ENCODE assay signal across 15 cellular contexts in the genomic region with DNA sequence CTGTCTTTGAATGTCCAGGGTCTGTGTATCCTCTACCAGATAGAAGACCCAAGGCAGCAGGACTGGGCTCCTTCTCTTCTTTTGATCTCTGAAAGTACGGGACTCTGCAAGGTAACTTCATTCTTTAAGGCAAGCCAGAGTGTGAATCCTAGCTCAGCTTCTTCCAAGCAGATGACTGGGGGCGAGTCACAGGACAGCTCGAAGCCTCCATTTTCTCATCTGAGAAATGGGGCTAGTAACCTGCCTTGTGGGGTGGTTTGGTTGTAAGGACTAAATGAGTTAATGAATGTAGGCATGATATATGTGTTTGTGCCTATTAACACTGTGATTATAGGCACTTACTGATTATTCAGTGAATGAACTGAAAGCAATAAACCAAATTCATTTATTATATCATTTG. TPM values are rescaled to one million over a fixed set of nuclear protein-coding genes. Genes with fewer than 3 reads are reported as not detected.
DNase-seq lines count a peak whose midpoint lies in the region; ATAC-seq lines count a peak whose summit lies in the region.
"Had no signal": no experiment of that assay in that cellular context is flagged by ENCODE, and none has a peak within 500 bp of the region (broad histone marks: within the 10 kb centered on the region; RNA-seq: fewer than 3 reads in every experiment).

No MANE protein-coding gene starts in this region.

- ATAC-seq in stimulated activated naive CD8-positive, alpha-beta T cell treated with anti-CD3 and anti-CD28 coated beads, Interleukin-15, Interleukin-2, amounts not matched to agents 100 U/mL and 50 U/mL, for 24 hours, result peak; percentile 34
- ATAC-seq in GM21737 (IDR thresholded peaks at IDR 0.05; ENCODE audit: unreplicated experiment), result no peak

- peaks cover 62% of the 10 kb centered on the region for H3K4me1 Mint-ChIP-seq in activated naive CD4-positive, alpha-beta T cell treated with anti-CD3 and anti-CD28 coated beads for 36 hours (ENCODE audit: low read depth)
- peaks cover 17% of the 10 kb centered on the region for H3K4me1 Mint-ChIP-seq in dendritic cell treated with granulocyte-macrophage colony-stimulating factor and Interleukin-4, amounts not matched to agents 40 ng/mL and 50 ng/mL, for 4 days (ENCODE audit: low read depth)

- H3K9me3 Mint-ChIP-seq in activated naive CD4-positive, alpha-beta T cell treated with anti-CD3 and anti-CD28 coated beads for 36 hours, result no peaks in the 10 kb centered on the region
- no peaks in the 10 kb centered on the region for H3K9me3 Mint-ChIP-seq in dendritic cell treated with granulocyte-macrophage colony-stimulating factor and Interleukin-4, amounts not matched to agents 40 ng/mL and 50 ng/mL, for 4 days

- peak; percentile 39 for DNase-seq in activated naive CD4-positive, alpha-beta T cell treated with anti-CD3 and anti-CD28 coated beads for 36 hours
- no peak for DNase-seq in activated naive CD4-positive, alpha-beta T cell (lab: John Stamatoyannopoulos, UW)
- no peak for DNase-seq in stimulated activated naive CD8-positive, alpha-beta T cell treated with anti-CD3 and anti-CD28 coated beads, Interleukin-15, Interleukin-2, amounts not matched to agents 100 U/mL and 50 U/mL, for 24 hours
- DNase-seq in foreskin melanocyte (no peak), substantia nigra (lab: John Stamatoyannopoulos, UW) (no peak)
- DNase-seq: HCEC 1CT, KBM-7, left ventricle myocardium inferior, NCI-H1092 treated with DMSO at 0.1 percent for 48 hours, NCI-H2081, right cardiac atrium, SK-N-SH had no signal

- CTCF ChIA-PET in activated naive CD4-positive, alpha-beta T cell treated with anti-CD3 and anti-CD28 coated beads for 36 hours (lab: Charles Lee), result interaction anchor here (0.8 to 10.3 kb wide), 5 partner anchors 13 to 38 kb away, joined by 4 to 207 read pairs (median 6); no protein-coding TSS in a partner anchor

- no peak overlapping the region for H3K4me3 Mint-ChIP-seq in activated naive CD4-positive, alpha-beta T cell treated with anti-CD3 and anti-CD28 coated beads for 36 hours
- no peak overlapping the region for H3K4me3 Mint-ChIP-seq in dendritic cell treated with granulocyte-macrophage colony-stimulating factor and Interleukin-4, amounts not matched to agents 40 ng/mL and 50 ng/mL, for 4 days

- intact Hi-C loops in activated naive CD4-positive, alpha-beta T cell treated with anti-CD3 and anti-CD28 coated beads for 36 hours (cut with micrococcal nuclease), result loop anchor here (5.0 kb wide), 2 partner anchors 49 to 134 kb away; partner anchors contain the start of gene DGKD
- intact Hi-C loops in dendritic cell treated with granulocyte-macrophage colony-stimulating factor and Interleukin-4, amounts not matched to agents 40 ng/mL and 50 ng/mL, for 4 days (cut with micrococcal nuclease), result loop anchor here (5.0 kb wide), 1 partner anchor 41 kb away; no protein-coding TSS in a partner anchor

- H3K27ac ChIP-seq in KOPT-K1 (ENCODE audit: low read depth, low read length, poor library complexity, severe bottlenecking), result peak overlapping the region; percentile 90
- H3K27ac ChIP-seq in substantia nigra (ENCODE audit: low read depth, low read length, poor library complexity, severe bottlenecking), result no peak overlapping the region
- H3K27ac ChIP-seq: left ventricle myocardium inferior had no signal

- H3K9me3 ChIP-seq in KOPT-K1 (ENCODE audit: insufficient read depth, low read length, poor library complexity, severe bottlenecking), result no peaks in the 10 kb centered on the region
- H3K9me3 ChIP-seq: left ventricle myocardium inferior, SK-N-SH had no signal

- H3K36me3 Mint-ChIP-seq in activated naive CD4-positive, alpha-beta T cell treated with anti-CD3 and anti-CD28 coated beads for 36 hours (ENCODE audit: low read depth), result peaks cover 11% of the 10 kb centered on the region
- H3K36me3 Mint-ChIP-seq in dendritic cell treated with granulocyte-macrophage colony-stimulating factor and Interleukin-4, amounts not matched to agents 40 ng/mL and 50 ng/mL, for 4 days (ENCODE audit: low read depth), result peaks cover 60% of the 10 kb centered on the region

- H3K27me3 Mint-ChIP-seq in activated naive CD4-positive, alpha-beta T cell treated with anti-CD3 and anti-CD28 coated beads for 36 hours (ENCODE audit: low read depth), result no peaks in the 10 kb centered on the region
- no peaks in the 10 kb centered on the region for H3K27me3 Mint-ChIP-seq in dendritic cell treated with granulocyte-macrophage colony-stimulating factor and Interleukin-4, amounts not matched to agents 40 ng/mL and 50 ng/mL, for 4 days

- H3K36me3 ChIP-seq in KOPT-K1 (ENCODE audit: insufficient read depth, low read length), result peaks cover 8% of the 10 kb centered on the region; the same call in 1 of the 2 replicates

- peak overlapping the region; percentile 68 for H3K27ac Mint-ChIP-seq in activated naive CD4-positive, alpha-beta T cell treated with anti-CD3 and anti-CD28 coated beads for 36 hours
- peak overlapping the region; percentile 28 for H3K27ac Mint-ChIP-seq in dendritic cell treated with granulocyte-macrophage colony-stimulating factor and Interleukin-4, amounts not matched to agents 40 ng/mL and 50 ng/mL, for 4 days

RNA-seq across cellular contexts. Expression of gene DGKD, which starts 46.7 kb away (rescaled TPM):
- 10 to 100 TPM; 68.9 to 72.3 TPM for total RNA-seq in activated naive CD4-positive, alpha-beta T cell treated with anti-CD3 and anti-CD28 coated beads for 36 hours
